ENCODE assay signal across 1 cellular context in the genomic region with DNA sequence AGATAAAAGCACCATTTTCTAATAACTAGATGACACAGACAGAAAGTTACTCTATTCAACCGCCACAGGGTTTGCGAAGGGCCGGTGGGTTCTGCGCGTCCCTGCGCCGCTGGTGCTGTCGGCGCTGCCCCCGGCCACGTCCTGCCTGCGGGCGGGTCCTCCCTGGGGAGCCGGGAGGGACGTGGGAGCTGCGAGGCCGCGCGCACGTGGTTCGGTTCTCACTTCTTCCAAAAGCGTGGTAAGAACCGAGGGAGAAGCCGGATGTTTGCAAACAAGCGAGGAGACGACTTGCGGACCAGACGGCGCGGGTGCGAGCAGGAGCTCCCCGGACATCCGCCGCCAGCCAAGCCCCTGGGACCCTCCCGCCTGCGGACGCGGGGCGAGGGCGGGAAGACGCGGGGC.
TF ChIP-seq lines count a peak whose summit lies in the region.

No MANE protein-coding gene starts in this region.

TF ChIP-seq in HepG2, 621 proteins besides CTCF, POLR2A, EP300 and RAD21 (continued from another document):
- TF ChIP-seq LCORL (IDR thresholded peaks at IDR 0.05) (no peak), LCORL (CRISPR knock-in tag; IDR thresholded peaks at IDR 0.05) (no peak), MTF2 (CRISPR knock-in tag; IDR thresholded peaks at IDR 0.05; ENCODE audit: borderline replicate concordance) (0 out of 2 replicates have a peak, but pooled peaks have one; percentile 54), ZNF777 (CRISPR knock-in tag; IDR thresholded peaks at IDR 0.05) (0 out of 2 replicates have a peak, but pooled peaks have one; percentile 34), ZNF768 (CRISPR knock-in tag; IDR thresholded peaks at IDR 0.05) (0 out of 2 replicates have a peak, but pooled peaks have one; percentile 5)
